8 cellular contexts compared by ENCODE assay signal in genomic region chr15:25739687-25740121, GRCh38.
DNase-seq lines count a peak whose midpoint lies in the region; ATAC-seq lines count a peak whose summit lies in the region.

No MANE protein-coding gene starts in this region.

- ATAC-seq in GM18519 (IDR thresholded peaks at IDR 0.05; ENCODE audit: low FRiP score, unreplicated experiment) = peak; percentile 44

- in situ Hi-C loops in ACHN (cut with HindIII; ENCODE audit: low pct_ligation_motif_present, low pct_unique_long_range_greater_than_20kb, low sequenced_read_pairs) = no loop called here

- peak; percentile 56 for DNase-seq in ACHN
- DNase-seq in NCI-H2081 treated with DMSO at 0.1 percent for 48 hours (lab: John Stamatoyannopoulos, UW) = peak; percentile 71
- peak; percentile 26 for DNase-seq in activated naive CD4-positive, alpha-beta T cell treated with Interleukin-2 at 50 U/mL for 16 hours
- peak; percentile 46 for DNase-seq in kidney tubule cell (ENCODE audit: low spot score)
- DNase-seq in activated effector memory CD4-positive, alpha-beta T cell treated with Interleukin-2 at 50 U/mL for 16 hours = no peak
- no peak for DNase-seq in H4 (ENCODE audit: low spot score)
- no peak for DNase-seq in HuH-7.5 (ENCODE audit: low spot score)

Comparison
In these comparisons a context has a peak if more than half of its experiments do, and no peak if none do; other contexts are left out.
1. DNase-seq: peak in ACHN (single experiment), NCI-H2081 treated with DMSO at 0.1 percent for 48 hours (single experiment), activated naive CD4-positive, alpha-beta T cell treated with Interleukin-2 at 50 U/mL for 16 hours (single experiment) and kidney tubule cell (single experiment); none in activated effector memory CD4-positive, alpha-beta T cell treated with Interleukin-2 at 50 U/mL for 16 hours (single experiment), H4 (single experiment) and HuH-7.5 (single experiment).